8 cellular contexts compared by ENCODE assay signal in genomic region chr1:67213164-67213563, GRCh38. TPM values are rescaled to one million over a fixed set of nuclear protein-coding genes. Genes with fewer than 3 reads are reported as not detected.
DNase-seq lines count a peak whose midpoint lies in the region; ATAC-seq, FAIRE-seq and TF ChIP-seq lines count a peak whose summit lies in the region.

No MANE protein-coding gene starts in this region.

- no peaks in the 10 kb centered on the region for H3K9me3 Mint-ChIP-seq in CD4-positive, alpha-beta T cell
- H3K9me3 Mint-ChIP-seq in GM23338: peaks cover 2% of the 10 kb centered on the region; the same call in 1 of the 3 replicates

- H3K27ac Mint-ChIP-seq in CD4-positive, alpha-beta T cell: no peak overlapping the region
- H3K27ac Mint-ChIP-seq in GM23338: no peak overlapping the region

- H3F3A ChIP-seq in GM23338 (replicated peaks; ENCODE audit: low read depth): no peaks in the 10 kb centered on the region

- dilution Hi-C loops in keratinocyte (cut with MboI; ENCODE audit: extremely low pct_ligation_motif_present, low sequenced_read_pairs): no loop called here

- no peaks in the 10 kb centered on the region for H3K79me2 ChIP-seq in GM23338 (replicated peaks; ENCODE audit: insufficient read depth)
- no peaks in the 10 kb centered on the region for H3K79me2 ChIP-seq in keratinocyte (ENCODE audit: control insufficient read depth, insufficient read depth, low read length)

- no peak overlapping the region for H3K4me3 ChIP-seq in GM23338
- H3K4me3 ChIP-seq in keratinocyte (ENCODE audit: control insufficient read depth in 2 of 3, extremely low read depth in 1 of 3, insufficient read depth in 2 of 3, low read depth in 1 of 3, low read length in 3 of 3): no peak overlapping the region
- no peak overlapping the region for H3K4me3 ChIP-seq in effector memory CD4-positive, alpha-beta T cell (ENCODE audit: insufficient read depth, low read depth, low read length, poor library complexity, severe bottlenecking)

- peak; percentile 46 for ATAC-seq in CD4-positive, alpha-beta T cell (ENCODE audit: poor library complexity)
- peak; percentile 95 for ATAC-seq in GM23338

- no peaks in the 10 kb centered on the region for H4K20me1 ChIP-seq in GM23338 (replicated peaks; ENCODE audit: insufficient read depth)
- H4K20me1 ChIP-seq in keratinocyte (ENCODE audit: control insufficient read depth, extremely low read depth, insufficient read depth, low read length): no peaks in the 10 kb centered on the region

- peaks cover 7% of the 10 kb centered on the region; the same call in 1 of the 2 replicates for H3K9me2 ChIP-seq in GM23338 (ENCODE audit: insufficient read depth)

- H3K4me1 ChIP-seq in GM23338 (ENCODE audit: insufficient read depth): no peaks in the 10 kb centered on the region
- no peaks in the 10 kb centered on the region for H3K4me1 ChIP-seq in keratinocyte (ENCODE audit: control insufficient read depth, extremely low read depth, insufficient read depth, low read length)
- H3K4me1 ChIP-seq in effector memory CD4-positive, alpha-beta T cell (ENCODE audit: control insufficient read depth, insufficient read depth, low read length, poor library complexity, severe bottlenecking): peaks cover 2% of the 10 kb centered on the region

- H3K27ac ChIP-seq in CD4-positive, alpha-beta T cell (ENCODE audit: low read depth, low read length): no peak overlapping the region
- H3K27ac ChIP-seq in GM23338 (ENCODE audit: low read depth): no peak overlapping the region
- H3K27ac ChIP-seq in keratinocyte (ENCODE audit: control insufficient read depth, insufficient read depth, low read length): no peak overlapping the region
- H3K27ac ChIP-seq in effector memory CD4-positive, alpha-beta T cell (ENCODE audit: insufficient read depth, low read length, poor library complexity, severe bottlenecking): no peak overlapping the region

- no peaks in the 10 kb centered on the region for H3K27me3 Mint-ChIP-seq in CD4-positive, alpha-beta T cell
- peaks cover 2% of the 10 kb centered on the region for H3K27me3 Mint-ChIP-seq in GM23338 (ENCODE audit: insufficient read depth, low read depth, poor library complexity)

- H3K36me3 ChIP-seq in GM23338 (ENCODE audit: insufficient read depth) (no peaks in the 10 kb centered on the region), keratinocyte (ENCODE audit: control insufficient read depth in 2 of 2, extremely low read depth in 1 of 2, insufficient read depth in 2 of 2, low read length in 2 of 2) (no peaks in the 10 kb centered on the region)
- no peaks in the 10 kb centered on the region for H3K36me3 ChIP-seq in effector memory CD4-positive, alpha-beta T cell (ENCODE audit: control insufficient read depth, insufficient read depth, low read length)

- H3K4me1 Mint-ChIP-seq in CD4-positive, alpha-beta T cell (ENCODE audit: low read depth): peaks cover 26% of the 10 kb centered on the region
- peaks cover 3% of the 10 kb centered on the region; the same call in 2 of the 3 replicates for H3K4me1 Mint-ChIP-seq in GM23338

- intact Hi-C loops in CD4-positive, alpha-beta T cell (cut with DNase I, micrococcal nuclease): loop anchor here (5.0 kb wide), 5 partner anchors 41 to 446 kb away; partner anchors contain the start of genes IL23R (in 1 of the 2) and SLC35D1 (in 1 of the 2)

- no peak overlapping the region for H3K9ac ChIP-seq in keratinocyte (ENCODE audit: control insufficient read depth, extremely low read depth, insufficient read depth, low read length)

- no peaks in the 10 kb centered on the region for H3K9me1 ChIP-seq in keratinocyte (ENCODE audit: control insufficient read depth, extremely low read depth, insufficient read depth, low read length)

- H3K36me3 Mint-ChIP-seq in CD4-positive, alpha-beta T cell (ENCODE audit: low read depth): no peaks in the 10 kb centered on the region
- H3K36me3 Mint-ChIP-seq in GM23338 (ENCODE audit: low read depth): no peaks in the 10 kb centered on the region

- no peak overlapping the region for H3K4me2 ChIP-seq in GM23338
- no peak overlapping the region for H3K4me2 ChIP-seq in keratinocyte (ENCODE audit: control insufficient read depth, extremely low read depth, insufficient read depth, low read depth, low read length)

- CTCF ChIA-PET in CD4-positive, alpha-beta T cell (lab: Charles Lee): interaction anchor here (0.7 to 4.0 kb wide), 9 partner anchors 17 to 287 kb away, joined by 3 to 24 read pairs (median 6); partner anchors contain the start of gene IL23R

- H2AFZ ChIP-seq in GM23338: no peak overlapping the region
- no peak overlapping the region for H2AFZ ChIP-seq in keratinocyte (ENCODE audit: control insufficient read depth, low read length)

- H3K9me3 ChIP-seq in CD4-positive, alpha-beta T cell (ENCODE audit: control insufficient read depth, low read length): no peaks in the 10 kb centered on the region
- H3K9me3 ChIP-seq in keratinocyte (ENCODE audit: control insufficient read depth, low read depth, low read length): no peaks in the 10 kb centered on the region
- H3K9me3 ChIP-seq in effector memory CD4-positive, alpha-beta T cell (ENCODE audit: control insufficient read depth, low read length): no peaks in the 10 kb centered on the region

- peak; percentile 75 for FAIRE-seq in keratinocyte (lab: Jason Lieb, UNC)

- no peak for DNase-seq in CD4-positive, alpha-beta T cell
- DNase-seq in GM23338 (ENCODE audit: low spot score) (peak; percentile 84), SW480 (ENCODE audit: low spot score) (peak; percentile 21), keratinocyte (ENCODE audit: low read depth, low spot score) (no peak), NCI-H345 treated with DMSO at 0.1 percent for 48 hours (lab: John Stamatoyannopoulos, UW; ENCODE audit: unreplicated experiment) (no peak), NCI-H146 treated with DMSO at 0.1 percent for 48 hours (lab: John Stamatoyannopoulos, UW; ENCODE audit: unreplicated experiment) (no peak), NK-92 (lab: John Stamatoyannopoulos, UW; ENCODE audit: unreplicated experiment) (no peak)
- DNase-seq in effector memory CD4-positive, alpha-beta T cell: no peak

- H3K4me3 Mint-ChIP-seq in CD4-positive, alpha-beta T cell: no peak overlapping the region
- H3K4me3 Mint-ChIP-seq in GM23338: no peak overlapping the region

- H3K27me3 ChIP-seq in CD4-positive, alpha-beta T cell (ENCODE audit: control insufficient read depth, insufficient read depth, low read length): no peaks in the 10 kb centered on the region
- H3K27me3 ChIP-seq in GM23338 (ENCODE audit: insufficient read depth): no peaks in the 10 kb centered on the region
- no peaks in the 10 kb centered on the region for H3K27me3 ChIP-seq in keratinocyte (ENCODE audit: control insufficient read depth, extremely low read depth, insufficient read depth, low read length)
- no peaks in the 10 kb centered on the region for H3K27me3 ChIP-seq in effector memory CD4-positive, alpha-beta T cell (replicated peaks; ENCODE audit: control insufficient read depth, insufficient read depth, low read length, poor library complexity, severe bottlenecking)

- POLR2A ChIA-PET in CD4-positive, alpha-beta T cell (lab: Charles Lee): interaction anchor here (0.6 to 2.9 kb wide), 4 partner anchors 42 to 464 kb away, joined by 3 to 20 read pairs (median 4); no protein-coding TSS in a partner anchor

- TF ChIP-seq CTCF in CD4-positive, alpha-beta T cell (IDR thresholded peaks at IDR 0.05): peak; percentile 35
- TF ChIP-seq CTCF in GM23338 (conservative IDR thresholded peaks at IDR 0.05; ENCODE audit: low read depth in 2 of 2) (peak; percentile 76 to 77), keratinocyte (optimal IDR thresholded peaks at IDR 0.05 in 1 of 3, IDR thresholded peaks at IDR 0.05 in 1 of 3, conservative IDR thresholded peaks at IDR 0.05 in 1 of 3; ENCODE audit: extremely low read depth in 1 of 3, insufficient read depth in 2 of 3, low read length in 3 of 3) (peak; percentile 40 to 69 (median 63))

TF ChIP-seq in GM23338, 12 proteins besides CTCF, POLR2A, EP300 and RAD21 (continues in another document):
- TF ChIP-seq ZNF114 (CRISPR knock-in tag; IDR thresholded peaks at IDR 0.05): no peak
- no peak for TF ChIP-seq JUNB (IDR thresholded peaks at IDR 0.05; ENCODE audit: unreplicated experiment)
- no peak for TF ChIP-seq POLR2AphosphoS5 (IDR thresholded peaks at IDR 0.05; ENCODE audit: low read depth)
- TF ChIP-seq, protein P1, sequence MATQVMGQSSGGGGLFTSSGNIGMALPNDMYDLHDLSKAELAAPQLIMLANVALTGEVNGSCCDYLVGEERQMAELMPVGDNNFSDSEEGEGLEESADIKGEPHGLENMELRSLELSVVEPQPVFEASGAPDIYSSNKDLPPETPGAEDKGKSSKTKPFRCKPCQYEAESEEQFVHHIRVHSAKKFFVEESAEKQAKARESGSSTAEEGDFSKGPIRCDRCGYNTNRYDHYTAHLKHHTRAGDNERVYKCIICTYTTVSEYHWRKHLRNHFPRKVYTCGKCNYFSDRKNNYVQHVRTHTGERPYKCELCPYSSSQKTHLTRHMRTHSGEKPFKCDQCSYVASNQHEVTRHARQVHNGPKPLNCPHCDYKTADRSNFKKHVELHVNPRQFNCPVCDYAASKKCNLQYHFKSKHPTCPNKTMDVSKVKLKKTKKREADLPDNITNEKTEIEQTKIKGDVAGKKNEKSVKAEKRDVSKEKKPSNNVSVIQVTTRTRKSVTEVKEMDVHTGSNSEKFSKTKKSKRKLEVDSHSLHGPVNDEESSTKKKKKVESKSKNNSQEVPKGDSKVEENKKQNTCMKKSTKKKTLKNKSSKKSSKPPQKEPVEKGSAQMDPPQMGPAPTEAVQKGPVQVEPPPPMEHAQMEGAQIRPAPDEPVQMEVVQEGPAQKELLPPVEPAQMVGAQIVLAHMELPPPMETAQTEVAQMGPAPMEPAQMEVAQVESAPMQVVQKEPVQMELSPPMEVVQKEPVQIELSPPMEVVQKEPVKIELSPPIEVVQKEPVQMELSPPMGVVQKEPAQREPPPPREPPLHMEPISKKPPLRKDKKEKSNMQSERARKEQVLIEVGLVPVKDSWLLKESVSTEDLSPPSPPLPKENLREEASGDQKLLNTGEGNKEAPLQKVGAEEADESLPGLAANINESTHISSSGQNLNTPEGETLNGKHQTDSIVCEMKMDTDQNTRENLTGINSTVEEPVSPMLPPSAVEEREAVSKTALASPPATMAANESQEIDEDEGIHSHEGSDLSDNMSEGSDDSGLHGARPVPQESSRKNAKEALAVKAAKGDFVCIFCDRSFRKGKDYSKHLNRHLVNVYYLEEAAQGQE (IDR thresholded peaks at IDR 0.05; ENCODE audit: unreplicated experiment): no peak

RNA-seq across cellular contexts. Expression of gene IL23R, which starts 46.9 kb away (rescaled TPM):
- under 1 TPM; 0.08 to 0.14 TPM for total RNA-seq in CD4-positive, alpha-beta T cell
- not detected in 2 replicates for total RNA-seq in GM23338 (2014; rRNA removed; shearing (Covaris generic))
- polyA plus RNA-seq in GM23338 (2016; fragmentation: Nextera tagmentation; extraction: Ambion mirVana) (not detected in 2 replicates), keratinocyte (0.03 TPM in 1 of 3 replicates, not detected in the others)
- not detected for polyA plus RNA-seq in keratinocyte (2011; ENCODE audit: low read depth)
- polyA plus RNA-seq in keratinocyte (2011; cell fraction: cytosol; rRNA removed): 0.05 TPM in 1 of 2 replicates, not detected in the other
- 0.04 and 0.09 TPM in 2 replicates for polyA plus RNA-seq in keratinocyte (2011; cell fraction: nucleus; rRNA removed)
- not detected in 2 replicates for polyA plus RNA-seq in keratinocyte (2012; ENCODE audit: low replicate concordance)
- 0.10 TPM in 1 of 3 replicates, not detected in the others for polyA minus RNA-seq in keratinocyte
- not detected for polyA minus RNA-seq in keratinocyte (2011; cell fraction: cytosol; rRNA and poly(A)+ RNA removed)
- polyA minus RNA-seq in keratinocyte (2011; cell fraction: nucleus; rRNA and poly(A)+ RNA removed): not detected in 2 replicates

Comparison
In these comparisons a context has a peak if more than half of its experiments do, and no peak if none do; other contexts are left out.
1. DNase-seq: peak in GM23338 (single experiment) and SW480 (single experiment); none in CD4-positive, alpha-beta T cell (0 of 10), keratinocyte (single experiment), effector memory CD4-positive, alpha-beta T cell (0 of 3), NCI-H345 treated with DMSO at 0.1 percent for 48 hours (single experiment), NCI-H146 treated with DMSO at 0.1 percent for 48 hours (single experiment) and NK-92 (single experiment).
2. Peak in every context shown above with its lines, with median percentiles within 50 percentile points of each other: CTCF ChIP-seq.